Comparison of ENCODE assay signal across 1 cellular context in the genomic region with DNA sequence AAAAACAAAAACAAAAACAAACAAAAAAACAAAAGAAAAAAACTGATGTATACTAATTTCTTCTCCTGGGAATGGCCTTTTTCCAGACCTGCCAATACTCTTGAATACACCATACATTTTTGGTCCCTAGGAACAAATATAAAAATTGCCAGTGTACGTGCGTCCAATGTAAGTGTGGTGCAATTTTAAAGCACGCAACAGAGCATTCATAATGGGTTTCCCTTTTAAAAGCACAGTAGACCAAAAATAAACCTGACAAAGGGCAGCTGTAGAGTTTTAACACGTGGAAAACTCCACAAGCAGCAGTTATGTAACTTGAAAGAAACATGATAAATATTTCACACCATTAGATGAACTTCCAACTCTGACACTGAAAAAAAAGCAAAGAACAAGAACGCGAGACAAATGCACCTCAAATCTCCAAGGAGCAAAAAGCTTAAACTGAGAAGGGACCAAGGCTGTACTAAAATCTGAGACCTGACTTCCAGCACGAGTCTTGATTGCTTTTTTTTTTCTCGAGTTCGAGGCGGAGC.
TF ChIP-seq lines count a peak whose summit lies in the region.

No MANE protein-coding gene starts in this region.

TF ChIP-seq in H1, 55 proteins besides CTCF, POLR2A, EP300 and RAD21:
- no peak for TF ChIP-seq CREB1 (IDR thresholded peaks at IDR 0.05)
- TF ChIP-seq ASH2L (IDR thresholded peaks at IDR 0.05; ENCODE audit: low read length), result no peak
- TF ChIP-seq JUND (IDR thresholded peaks at IDR 0.05; ENCODE audit: low read length), result no peak
- TF ChIP-seq RFX5 (IDR thresholded peaks at IDR 0.05; ENCODE audit: borderline replicate concordance, low read depth, low read length), result no peak
- no peak for TF ChIP-seq NRF1 (IDR thresholded peaks at IDR 0.05; ENCODE audit: low read depth, low read length)
